Comparison of ENCODE assay signal across 8 cellular contexts in genomic region chr7:21939136-21939857, GRCh38. TPM values are rescaled to one million over a fixed set of nuclear protein-coding genes. Genes with fewer than 3 reads are reported as not detected.
DNase-seq lines count a peak whose midpoint lies in the region; ATAC-seq, FAIRE-seq and TF ChIP-seq lines count a peak whose summit lies in the region.

No MANE protein-coding gene starts in this region.

- peaks cover 33% of the 10 kb centered on the region for H3K36me3 Mint-ChIP-seq in activated T-helper 1 cell treated with anti-CD3 and anti-CD28 coated beads, Interleukin-12 subunit alpha, Interleukin-12 subunit beta, Interleukin-2, Interleukin-4 antibody, amounts not matched to agents 30 ng/mL and 10 ng/mL and 1 ng/mL, durations not matched to agents 14 hours and 24 hours and 36 hours (ENCODE audit: low read depth)

- no peak for TF ChIP-seq POLR2A in uterus (IDR thresholded peaks at IDR 0.05)

- intact Hi-C loops in activated T-helper 1 cell treated with anti-CD3 and anti-CD28 coated beads, Interleukin-12 subunit alpha, Interleukin-12 subunit beta, Interleukin-2, Interleukin-4 antibody, amounts not matched to agents 30 ng/mL and 10 ng/mL and 1 ng/mL, durations not matched to agents 14 hours and 24 hours and 36 hours (cut with micrococcal nuclease): loop anchor here (1.0 to 5.0 kb wide), 11 partner anchors 41 to 1658 kb away; partner anchors contain the start of genes DNAH11 and TOMM7
- intact Hi-C loops in pancreas (cut with DNase I): no loop called here
- intact Hi-C loops in tibial artery (cut with DNase I; ENCODE audit: low total_unique reads): no loop called here
- intact Hi-C loops in uterus (cut with DNase I; ENCODE audit: low total_unique reads): no loop called here

- no peak for TF ChIP-seq CTCF in pancreas (IDR thresholded peaks at IDR 0.05)
- TF ChIP-seq CTCF in tibial artery (IDR thresholded peaks at IDR 0.05): no peak
- no peak for TF ChIP-seq CTCF in uterus (IDR thresholded peaks at IDR 0.05)

- 63 to 69% methylated on average over 4 of the region's 4 CpGs for WGBS in pancreas, 2 donors

- no peaks in the 10 kb centered on the region for H3K27me3 ChIP-seq in pancreas
- H3K27me3 ChIP-seq in tibial artery: peaks cover 0 to 5% of the 10 kb centered on the region in 2 donors
- H3K27me3 ChIP-seq in uterus: no peaks in the 10 kb centered on the region

- no peak for FAIRE-seq in pancreas (lab: Jason Lieb, UNC)

- DNase-seq in EL (peak; percentile 39), pancreas (no peak), SIG-M5 treated with dmso at 0.1 percent for 504 hours (lab: John Stamatoyannopoulos, UW; ENCODE audit: unreplicated experiment) (no peak), tibial artery (no peak), uterus (no peak)
- DNase-seq in activated T-helper 1 cell treated with anti-CD3 and anti-CD28 coated beads, Interleukin-12 subunit alpha, Interleukin-12 subunit beta, Interleukin-2, Interleukin-4 antibody, amounts not matched to agents 30 ng/mL and 10 ng/mL and 1 ng/mL, durations not matched to agents 14 hours and 24 hours and 36 hours (ENCODE audit: low spot score): peak; percentile 34

- peak overlapping the region; percentile 92 for H3K27ac Mint-ChIP-seq in activated T-helper 1 cell treated with anti-CD3 and anti-CD28 coated beads, Interleukin-12 subunit alpha, Interleukin-12 subunit beta, Interleukin-2, Interleukin-4 antibody, amounts not matched to agents 30 ng/mL and 10 ng/mL and 1 ng/mL, durations not matched to agents 14 hours and 24 hours and 36 hours

- H3K36me3 ChIP-seq in pancreas (no peaks in the 10 kb centered on the region), tibial artery (no peaks in the 10 kb centered on the region), uterus (no peaks in the 10 kb centered on the region)

- H3K4me3 ChIP-seq in pancreas: no peak overlapping the region
- H3K4me3 ChIP-seq in tibial artery: no peak overlapping the region
- no peak overlapping the region for H3K4me3 ChIP-seq in uterus

- H3K4me1 ChIP-seq in pancreas (peaks cover 0 to 17% (median 6%) of the 10 kb centered on the region in 3 donors), tibial artery (peaks cover 0 to 5% (median 0%) of the 10 kb centered on the region in 4 donors), uterus (no peaks in the 10 kb centered on the region)

- H3K27me3 Mint-ChIP-seq in activated T-helper 1 cell treated with anti-CD3 and anti-CD28 coated beads, Interleukin-12 subunit alpha, Interleukin-12 subunit beta, Interleukin-2, Interleukin-4 antibody, amounts not matched to agents 30 ng/mL and 10 ng/mL and 1 ng/mL, durations not matched to agents 14 hours and 24 hours and 36 hours (ENCODE audit: insufficient read depth): no peaks in the 10 kb centered on the region

- H3K4me1 Mint-ChIP-seq in activated T-helper 1 cell treated with anti-CD3 and anti-CD28 coated beads, Interleukin-12 subunit alpha, Interleukin-12 subunit beta, Interleukin-2, Interleukin-4 antibody, amounts not matched to agents 30 ng/mL and 10 ng/mL and 1 ng/mL, durations not matched to agents 14 hours and 24 hours and 36 hours (ENCODE audit: low read depth): peaks cover 67% of the 10 kb centered on the region

- ATAC-seq in GM19467 (IDR thresholded peaks at IDR 0.05; ENCODE audit: unreplicated experiment) (peak; percentile 55), HG03469 (IDR thresholded peaks at IDR 0.05; ENCODE audit: unreplicated experiment) (peak; percentile 78), pancreas (peak in 3 of 4 donors; percentile 33 to 60 (median 52))

- H3K27ac ChIP-seq in pancreas: no peak overlapping the region
- H3K27ac ChIP-seq in tibial artery: no peak overlapping the region
- no peak overlapping the region for H3K27ac ChIP-seq in uterus

- H3K9me3 ChIP-seq in pancreas: no peaks in the 10 kb centered on the region
- H3K9me3 ChIP-seq in tibial artery: no peaks in the 10 kb centered on the region
- H3K9me3 ChIP-seq in uterus: no peaks in the 10 kb centered on the region

- peak overlapping the region; percentile 32 for H3K4me3 Mint-ChIP-seq in activated T-helper 1 cell treated with anti-CD3 and anti-CD28 coated beads, Interleukin-12 subunit alpha, Interleukin-12 subunit beta, Interleukin-2, Interleukin-4 antibody, amounts not matched to agents 30 ng/mL and 10 ng/mL and 1 ng/mL, durations not matched to agents 14 hours and 24 hours and 36 hours

- H3K9me3 Mint-ChIP-seq in activated T-helper 1 cell treated with anti-CD3 and anti-CD28 coated beads, Interleukin-12 subunit alpha, Interleukin-12 subunit beta, Interleukin-2, Interleukin-4 antibody, amounts not matched to agents 30 ng/mL and 10 ng/mL and 1 ng/mL, durations not matched to agents 14 hours and 24 hours and 36 hours: peaks cover 19% of the 10 kb centered on the region

RNA-seq across cellular contexts. Expression of gene CDCA7L, which starts 6.4 kb away (rescaled TPM):
- total RNA-seq in activated T-helper 1 cell treated with anti-CD3 and anti-CD28 coated beads, Interleukin-12 subunit alpha, Interleukin-12 subunit beta, Interleukin-2, Interleukin-4 antibody, amounts not matched to agents 30 ng/mL and 10 ng/mL and 1 ng/mL, durations not matched to agents 14 hours and 24 hours and 36 hours: 102 and 113 TPM in 2 replicates
- 10 to 100 TPM; 18.1 to 27.2 (median 22.3) TPM for total RNA-seq in pancreas
- polyA plus RNA-seq in pancreas: 1 to 10 TPM; 6.7 to 6.8 TPM
- 10 to 100 TPM; 12.6 to 61.7 (median 18.5) TPM for total RNA-seq in uterus

Comparison
In these comparisons a context has a peak if more than half of its experiments do, and no peak if none do; other contexts are left out.
1. DNase-seq: peak in EL (single experiment) and activated T-helper 1 cell treated with anti-CD3 and anti-CD28 coated beads, Interleukin-12 subunit alpha, Interleukin-12 subunit beta, Interleukin-2, Interleukin-4 antibody, amounts not matched to agents 30 ng/mL and 10 ng/mL and 1 ng/mL, durations not matched to agents 14 hours and 24 hours and 36 hours (single experiment); none in pancreas (0 of 6), SIG-M5 treated with dmso at 0.1 percent for 504 hours (single experiment), tibial artery (0 of 2) and uterus (0 of 2).
2. Peak in every context shown above with its lines, with median percentiles within 50 percentile points of each other: ATAC-seq.